Comparison of ENCODE assay signal across 8 cellular contexts in genomic region chr3:13896473-13897154, GRCh38. TPM values are rescaled to one million over a fixed set of nuclear protein-coding genes. Genes with fewer than 3 reads are reported as not detected.
DNase-seq lines count a peak whose midpoint lies in the region; ATAC-seq, FAIRE-seq and TF ChIP-seq lines count a peak whose summit lies in the region.

No MANE protein-coding gene starts in this region.

- peak overlapping the region; percentile 92 for H3K4me2 ChIP-seq in HepG2 (ENCODE audit: low read depth, low read length)

- DNase-seq in AG10803 (ENCODE audit: low read depth) (peak; percentile 62), GM18507 (ENCODE audit: extremely low spot score, insufficient read length, low read depth) (no peak), NB4 (ENCODE audit: low read depth) (peak; percentile 74), T-helper 9 cell (peak; percentile 32), cerebellum (ENCODE audit: low spot score) (peak; percentile 53), HepG2 (ENCODE audit: low spot score) (peak; percentile 70)
- DNase-seq in stimulated activated CD4-positive, alpha-beta T cell treated with anti-CD3 and anti-CD28 coated beads, TNF-alpha, amount 100 ng/mL, for 24 hours (ENCODE audit: low read depth in 3 of 3): peak in 2 of 3 experiments; percentile 29 to 44

- TF ChIP-seq RAD21 in HepG2 (CRISPR knock-in tag; IDR thresholded peaks at IDR 0.05): peak; percentile 88

- no peak for TF ChIP-seq EP300 in HepG2 (IDR thresholded peaks at IDR 0.05; ENCODE audit: low read depth in 2 of 2, low read length in 2 of 2)
- no peak for TF ChIP-seq EP300 in HepG2 (CRISPR knock-in tag; IDR thresholded peaks at IDR 0.05; ENCODE audit: borderline replicate concordance)

- ATAC-seq in HepG2 (peak; percentile 77), HG03025 (IDR thresholded peaks at IDR 0.05; ENCODE audit: low FRiP score, unreplicated experiment) (no peak)

- H4K20me1 ChIP-seq in HepG2 (ENCODE audit: insufficient read depth, low read length): no peaks in the 10 kb centered on the region

- POLR2A ChIA-PET in HepG2 (lab: Yijun Ruan, JAX): interaction anchor here (1.2 to 1.9 kb wide), 2 partner anchors 217 to 228 kb away, joined by 5 to 8 read pairs; partner anchors contain the start of genes CHCHD4 and TMEM43

- 25% methylated on average over 12 of the region's 12 CpGs for WGBS in HepG2 (ENCODE audit: low lambda C conversion rate)

- intact Hi-C loops in HepG2 (cut with micrococcal nuclease; ENCODE audit: unreplicated experiment): loop anchor here (1.0 to 5.0 kb wide), 2 partner anchors 218 to 306 kb away; no protein-coding TSS in a partner anchor

- in situ Hi-C loops in HepG2 (cut with HindIII; ENCODE audit: extremely low pct_ligation_motif_present, low pct_unique_long_range_greater_than_20kb): loop anchor here (5.0 to 10.0 kb wide), 3 partner anchors 221 to 568 kb away; no protein-coding TSS in a partner anchor

- CTCF ChIA-PET in HepG2 (lab: Yijun Ruan, JAX; ENCODE audit: low intra/inter-chr PET ratio, low total read pairs): interaction anchor here (1.3 to 1.8 kb wide), 4 partner anchors 218 to 310 kb away, joined by 3 to 8 read pairs (median 4); partner anchors contain the start of genes CHCHD4 and TMEM43

- peaks cover 0 to 25% of the 10 kb centered on the region in 2 experiments; a peak in 3 of 5 replicates for H3K27me3 ChIP-seq in HepG2 (ENCODE audit: control insufficient read depth in 1 of 2, insufficient read depth in 2 of 2, low read length in 2 of 2)

- H3K27ac ChIP-seq in HepG2 (ENCODE audit: extremely low read length, insufficient read depth, low read length): no peak overlapping the region

- peak; percentile 38 for FAIRE-seq in GM18507 (lab: Jason Lieb, UNC)
- FAIRE-seq in HepG2 (lab: Jason Lieb, UNC): peak; percentile 64

- TF ChIP-seq POLR2A in NB4 (IDR thresholded peaks at IDR 0.05; ENCODE audit: extremely low read depth, insufficient read length) (no peak), HepG2 (IDR thresholded peaks at IDR 0.05; ENCODE audit: insufficient read depth in 1 of 2, low read depth in 2 of 2, low read length in 2 of 2) (no peak)

- H2AFZ ChIP-seq in HepG2 (ENCODE audit: low read length): no peak overlapping the region

- peaks cover 16% of the 10 kb centered on the region for H3K9me3 ChIP-seq in HepG2 (ENCODE audit: low read length)

- TF ChIP-seq CTCF in AG10803 (conservative IDR thresholded peaks at IDR 0.05; ENCODE audit: low read length) (peak; percentile 83), NB4 (IDR thresholded peaks at IDR 0.05; ENCODE audit: low read depth, low read length) (peak; percentile 68), HepG2 (CRISPR knock-in tag; IDR thresholded peaks at IDR 0.05) (peak; percentile 85)

- no peak overlapping the region for H3K9ac ChIP-seq in HepG2 (ENCODE audit: insufficient read depth, low read depth, low read length)

- no TSS peak for BruUV-seq in HepG2 (replicated peaks; lab: Mats Ljungman, UMichigan)

- H3K4me3 ChIP-seq in AG10803 (ENCODE audit: low read length): peak overlapping the region; percentile 68
- H3K4me3 ChIP-seq in NB4 (ENCODE audit: low read depth, low read length): no peak overlapping the region
- 0 out of 6 replicates have a peak overlapping the region, but pooled peaks of 1 of the 3 experiments have one; percentile 72 for H3K4me3 ChIP-seq in HepG2 (replicated peaks in 1 of 3; ENCODE audit: insufficient read depth in 1 of 3, low read depth in 2 of 3, low read length in 3 of 3)

- H3K36me3 ChIP-seq in HepG2 (replicated peaks in 1 of 2; ENCODE audit: control insufficient read depth in 1 of 2, insufficient read depth in 2 of 2, low read length in 2 of 2): no peaks in the 10 kb centered on the region

- peaks cover 10% of the 10 kb centered on the region for H3K4me1 ChIP-seq in HepG2 (ENCODE audit: insufficient read depth, low read length)

- H3K79me2 ChIP-seq in HepG2 (ENCODE audit: insufficient read depth, low read length): no peaks in the 10 kb centered on the region

TF ChIP-seq in HepG2, 621 proteins besides CTCF, POLR2A, EP300 and RAD21:
- TF ChIP-seq THAP11 (CRISPR knock-in tag; IDR thresholded peaks at IDR 0.05): 0 out of 2 replicates have a peak, but pooled peaks have one; percentile 11
- TF ChIP-seq, protein P1, sequence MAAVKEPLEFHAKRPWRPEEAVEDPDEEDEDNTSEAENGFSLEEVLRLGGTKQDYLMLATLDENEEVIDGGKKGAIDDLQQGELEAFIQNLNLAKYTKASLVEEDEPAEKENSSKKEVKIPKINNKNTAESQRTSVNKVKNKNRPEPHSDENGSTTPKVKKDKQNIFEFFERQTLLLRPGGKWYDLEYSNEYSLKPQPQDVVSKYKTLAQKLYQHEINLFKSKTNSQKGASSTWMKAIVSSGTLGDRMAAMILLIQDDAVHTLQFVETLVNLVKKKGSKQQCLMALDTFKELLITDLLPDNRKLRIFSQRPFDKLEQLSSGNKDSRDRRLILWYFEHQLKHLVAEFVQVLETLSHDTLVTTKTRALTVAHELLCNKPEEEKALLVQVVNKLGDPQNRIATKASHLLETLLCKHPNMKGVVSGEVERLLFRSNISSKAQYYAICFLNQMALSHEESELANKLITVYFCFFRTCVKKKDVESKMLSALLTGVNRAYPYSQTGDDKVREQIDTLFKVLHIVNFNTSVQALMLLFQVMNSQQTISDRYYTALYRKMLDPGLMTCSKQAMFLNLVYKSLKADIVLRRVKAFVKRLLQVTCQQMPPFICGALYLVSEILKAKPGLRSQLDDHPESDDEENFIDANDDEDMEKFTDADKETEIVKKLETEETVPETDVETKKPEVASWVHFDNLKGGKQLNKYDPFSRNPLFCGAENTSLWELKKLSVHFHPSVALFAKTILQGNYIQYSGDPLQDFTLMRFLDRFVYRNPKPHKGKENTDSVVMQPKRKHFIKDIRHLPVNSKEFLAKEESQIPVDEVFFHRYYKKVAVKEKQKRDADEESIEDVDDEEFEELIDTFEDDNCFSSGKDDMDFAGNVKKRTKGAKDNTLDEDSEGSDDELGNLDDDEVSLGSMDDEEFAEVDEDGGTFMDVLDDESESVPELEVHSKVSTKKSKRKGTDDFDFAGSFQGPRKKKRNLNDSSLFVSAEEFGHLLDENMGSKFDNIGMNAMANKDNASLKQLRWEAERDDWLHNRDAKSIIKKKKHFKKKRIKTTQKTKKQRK (IDR thresholded peaks at IDR 0.05; ENCODE audit: low read length): no peak
- TF ChIP-seq SRF (IDR thresholded peaks at IDR 0.05; ENCODE audit: low read depth, low read length): no peak
- no peak for TF ChIP-seq ZZZ3 (CRISPR knock-in tag; IDR thresholded peaks at IDR 0.05; ENCODE audit: borderline replicate concordance)
- TF ChIP-seq STAG1 (CRISPR knock-in tag; IDR thresholded peaks at IDR 0.05): peak; percentile 87
- no peak for TF ChIP-seq HMGXB4 (CRISPR knock-in tag; IDR thresholded peaks at IDR 0.05; ENCODE audit: borderline replicate concordance in 1 of 2, low read depth in 1 of 2)
- peak; percentile 30 for TF ChIP-seq TEAD3 (CRISPR knock-in tag; optimal IDR thresholded peaks at IDR 0.05; ENCODE audit: borderline replicate concordance)
- TF ChIP-seq ZFP37 (CRISPR knock-in tag; IDR thresholded peaks at IDR 0.05; ENCODE audit: borderline replicate concordance): no peak
- peak; percentile 94 for TF ChIP-seq SMC3 (IDR thresholded peaks at IDR 0.05; ENCODE audit: low read length)
- TF ChIP-seq NR2C2 (CRISPR knock-in tag; IDR thresholded peaks at IDR 0.05; ENCODE audit: borderline replicate concordance): no peak
- peak; percentile 78 for TF ChIP-seq YY1 (IDR thresholded peaks at IDR 0.05; ENCODE audit: insufficient read depth, insufficient replicate concordance, low read depth, low read length)
TF ChIP-seq in HepG2: peak in this region for 5.

RNA-seq across cellular contexts. Expression of gene WNT7A, which starts 16.7 kb away (rescaled TPM):
- total RNA-seq in cerebellum: 5.4 TPM
- total RNA-seq in HepG2 (2016; rRNA removed; fragmentation: Illumina TruSeq; extraction: Trizol): not detected in 2 replicates
- not detected in 2 replicates for total RNA-seq in HepG2 (2016; cell fraction: cytosol; rRNA removed; fragmentation: Illumina TruSeq; extraction: Trizol; ENCODE audit: low read depth)
- not detected in 2 replicates for total RNA-seq in HepG2 (2016; cell fraction: insoluble cytoplasmic fraction; rRNA removed; fragmentation: Illumina TruSeq; extraction: Trizol)
- total RNA-seq in HepG2 (2016; cell fraction: membrane; rRNA removed; fragmentation: Illumina TruSeq; extraction: Trizol): not detected in 2 replicates
- not detected in 2 replicates for total RNA-seq in HepG2 (2016; cell fraction: nucleus; rRNA removed; fragmentation: Illumina TruSeq; extraction: Trizol)
- not detected in 2 replicates for polyA plus RNA-seq in HepG2 (2011; rRNA removed)
- polyA plus RNA-seq in HepG2 (2011; cell fraction: cytosol; rRNA removed): not detected in 2 replicates
- not detected in 2 replicates for polyA plus RNA-seq in HepG2 (2011; cell fraction: nucleus; rRNA removed)
- polyA plus RNA-seq in HepG2 (2012): not detected in 2 replicates
- not detected in 2 replicates for polyA plus RNA-seq in HepG2 (2016; cell fraction: cytosol; fragmentation: Illumina TruSeq; extraction: Trizol; ENCODE audit: low read depth)
- polyA plus RNA-seq in HepG2 (2016; cell fraction: insoluble cytoplasmic fraction; fragmentation: Illumina TruSeq; extraction: Trizol; ENCODE audit: low read depth): not detected in 2 replicates
- not detected in 2 replicates for polyA plus RNA-seq in HepG2 (2016; cell fraction: membrane; fragmentation: Illumina TruSeq; extraction: Trizol; ENCODE audit: low read depth)
- not detected in 2 replicates for polyA plus RNA-seq in HepG2 (2016; cell fraction: nucleus; fragmentation: Illumina TruSeq; extraction: Trizol; ENCODE audit: insufficient read depth, low read depth)
- 0.10 TPM in 1 of 2 replicates, not detected in the other for polyA minus RNA-seq in HepG2 (2011; rRNA and poly(A)+ RNA removed; ENCODE audit: low replicate concordance)
- polyA minus RNA-seq in HepG2 (2011; cell fraction: cytosol; rRNA and poly(A)+ RNA removed): not detected in 2 replicates
- not detected in 2 replicates for polyA minus RNA-seq in HepG2 (2011; cell fraction: nucleus; rRNA and poly(A)+ RNA removed)
